12 cellular contexts compared by ENCODE assay signal in genomic region chr9:129415954-129416651, GRCh38.
DNase-seq lines count a peak whose midpoint lies in the region; ATAC-seq and TF ChIP-seq lines count a peak whose summit lies in the region.
"Had no signal": no experiment of that assay in that cellular context is flagged by ENCODE, and none has a peak within 500 bp of the region (broad histone marks: within the 10 kb centered on the region; RNA-seq: fewer than 3 reads in every experiment).

No MANE protein-coding gene starts in this region.

- no peak for DNase-seq in activated naive CD8-positive, alpha-beta T cell treated with anti-CD3 and anti-CD28 coated beads, Interleukin-2, amount 10 ng/mL, durations not matched to agents 7 days and 5 days
- no peak for DNase-seq in activated naive CD8-positive, alpha-beta T cell treated with anti-CD3 and anti-CD28 coated beads, Interleukin-2, amount 50 U/mL, for 24 hours
- peak; percentile 83 for DNase-seq in NCI-H524 treated with DMSO at 0.1 percent for 48 hours (lab: John Stamatoyannopoulos, UW)
- DNase-seq in immature natural killer cell = no peak
- DNase-seq in stomach = no peak
- DNase-seq in NCI-H1092 treated with DMSO at 0.1 percent for 48 hours (lab: John Stamatoyannopoulos, UW) = no peak
- DNase-seq in NCI-H1092 (lab: John Stamatoyannopoulos, UW) = no peak
- DNase-seq: activated T-cell treated with anti-CD3 and anti-CD28 coated beads, Interleukin-2, amount 50 U/mL, for 72 hours; occipital lobe; stimulated activated CD4-positive, alpha-beta T cell treated with anti-CD3 and anti-CD28 coated beads, Interleukin-4, amount 100 ng/mL, for 4 hours had no signal

- H3K27me3 Mint-ChIP-seq in activated naive CD8-positive, alpha-beta T cell treated with anti-CD3 and anti-CD28 coated beads, Interleukin-2, amount 10 ng/mL, durations not matched to agents 7 days and 5 days = no peaks in the 10 kb centered on the region
- H3K27me3 Mint-ChIP-seq in activated naive CD8-positive, alpha-beta T cell treated with anti-CD3 and anti-CD28 coated beads, Interleukin-2, amount 50 U/mL, for 24 hours = no peaks in the 10 kb centered on the region
- H3K27me3 Mint-ChIP-seq in immature natural killer cell (ENCODE audit: low read depth in 3 of 3) = peaks cover 28 to 40% (median 38%) of the 10 kb centered on the region in 3 donors
- H3K27me3 Mint-ChIP-seq: central memory CD8-positive, alpha-beta T cell had no signal

- H3K4me1 Mint-ChIP-seq in activated naive CD8-positive, alpha-beta T cell treated with anti-CD3 and anti-CD28 coated beads, Interleukin-2, amount 10 ng/mL, durations not matched to agents 7 days and 5 days = peaks cover 17% of the 10 kb centered on the region
- peaks cover 21% of the 10 kb centered on the region for H3K4me1 Mint-ChIP-seq in activated naive CD8-positive, alpha-beta T cell treated with anti-CD3 and anti-CD28 coated beads, Interleukin-2, amount 50 U/mL, for 24 hours
- H3K4me1 Mint-ChIP-seq in immature natural killer cell = peaks cover 11 to 13% of the 10 kb centered on the region in 2 donors

- H3K36me3 ChIP-seq in stomach = no peaks in the 10 kb centered on the region

- H3K4me3 ChIP-seq in stomach = no peak overlapping the region

- no peaks in the 10 kb centered on the region for H3K36me3 Mint-ChIP-seq in activated naive CD8-positive, alpha-beta T cell treated with anti-CD3 and anti-CD28 coated beads, Interleukin-2, amount 10 ng/mL, durations not matched to agents 7 days and 5 days
- H3K36me3 Mint-ChIP-seq in activated naive CD8-positive, alpha-beta T cell treated with anti-CD3 and anti-CD28 coated beads, Interleukin-2, amount 50 U/mL, for 24 hours (ENCODE audit: low read depth) = no peaks in the 10 kb centered on the region
- H3K36me3 Mint-ChIP-seq in immature natural killer cell = no peaks in the 10 kb centered on the region

- no peak for TF ChIP-seq POLR2A in stomach (IDR thresholded peaks at IDR 0.05)

- no peak for TF ChIP-seq CTCF in stomach (IDR thresholded peaks at IDR 0.05)

- no peak for ATAC-seq in activated naive CD8-positive, alpha-beta T cell treated with anti-CD3 and anti-CD28 coated beads, Interleukin-2, amount 10 ng/mL, durations not matched to agents 7 days and 5 days (ENCODE audit: low read depth)
- no peak for ATAC-seq in activated naive CD8-positive, alpha-beta T cell treated with anti-CD3 and anti-CD28 coated beads, Interleukin-2, amount 50 U/mL, for 24 hours
- ATAC-seq in GM21717 (IDR thresholded peaks at IDR 0.05; ENCODE audit: unreplicated experiment) = no peak
- ATAC-seq: activated T-cell treated with anti-CD3 and anti-CD28 coated beads, Interleukin-2, amount 50 U/mL, for 72 hours had no signal

- POLR2A ChIA-PET in activated naive CD8-positive, alpha-beta T cell treated with anti-CD3 and anti-CD28 coated beads, Interleukin-2, amount 10 ng/mL, durations not matched to agents 7 days and 5 days (lab: Charles Lee) = interaction anchor here (0.6 kb wide), 2 partner anchors 44 to 210 kb away, joined by 3 read pairs; partner anchors contain the start of gene NTMT1

- WGBS in stomach, 5 donors = 48 to 73% (median 57%) methylated on average over 22 to 25 of the region's 25 CpGs

- H3K27ac Mint-ChIP-seq in activated naive CD8-positive, alpha-beta T cell treated with anti-CD3 and anti-CD28 coated beads, Interleukin-2, amount 10 ng/mL, durations not matched to agents 7 days and 5 days = peak overlapping the region; percentile 54
- H3K27ac Mint-ChIP-seq in activated naive CD8-positive, alpha-beta T cell treated with anti-CD3 and anti-CD28 coated beads, Interleukin-2, amount 50 U/mL, for 24 hours = no peak overlapping the region
- peak overlapping the region in 5 of 6 donors; percentile 55 to 99 (median 81) for H3K27ac Mint-ChIP-seq in immature natural killer cell
- H3K27ac Mint-ChIP-seq: activated T-cell treated with anti-CD3 and anti-CD28 coated beads, Interleukin-2, amount 50 U/mL, for 72 hours had no signal

- H3K9me3 Mint-ChIP-seq in activated naive CD8-positive, alpha-beta T cell treated with anti-CD3 and anti-CD28 coated beads, Interleukin-2, amount 10 ng/mL, durations not matched to agents 7 days and 5 days = no peaks in the 10 kb centered on the region
- no peaks in the 10 kb centered on the region for H3K9me3 Mint-ChIP-seq in activated naive CD8-positive, alpha-beta T cell treated with anti-CD3 and anti-CD28 coated beads, Interleukin-2, amount 50 U/mL, for 24 hours
- H3K9me3 Mint-ChIP-seq in immature natural killer cell = peaks cover 0 to 2% (median 0%) of the 10 kb centered on the region in 6 donors
- H3K9me3 Mint-ChIP-seq: activated T-cell treated with anti-CD3 and anti-CD28 coated beads, Interleukin-2, amount 50 U/mL, for 72 hours; central memory CD8-positive, alpha-beta T cell had no signal

- H3K4me3 Mint-ChIP-seq in activated naive CD8-positive, alpha-beta T cell treated with anti-CD3 and anti-CD28 coated beads, Interleukin-2, amount 10 ng/mL, durations not matched to agents 7 days and 5 days = no peak overlapping the region
- H3K4me3 Mint-ChIP-seq in activated naive CD8-positive, alpha-beta T cell treated with anti-CD3 and anti-CD28 coated beads, Interleukin-2, amount 50 U/mL, for 24 hours = no peak overlapping the region
- peak overlapping the region in 1 of 5 donors; percentile 46 for H3K4me3 Mint-ChIP-seq in immature natural killer cell
- H3K4me3 Mint-ChIP-seq: activated T-cell treated with anti-CD3 and anti-CD28 coated beads, Interleukin-2, amount 50 U/mL, for 72 hours; central memory CD8-positive, alpha-beta T cell had no signal

- H3K4me1 ChIP-seq in stomach = peaks cover 31 to 48% (median 34%) of the 10 kb centered on the region in 4 donors

- no peak for TF ChIP-seq EP300 in stomach (IDR thresholded peaks at IDR 0.05)

- peak overlapping the region in 4 of 5 donors; percentile 28 to 99 (median 51) for H3K27ac ChIP-seq in stomach

- intact Hi-C loops in stomach (cut with DNase I; ENCODE audit: low total_unique reads) = no loop called here

- H3K9me3 ChIP-seq in stomach = no peaks in the 10 kb centered on the region

- H3K27me3 ChIP-seq in stomach = no peaks in the 10 kb centered on the region
